ENCODE assay signal across 28 cellular contexts in the genomic region with DNA sequence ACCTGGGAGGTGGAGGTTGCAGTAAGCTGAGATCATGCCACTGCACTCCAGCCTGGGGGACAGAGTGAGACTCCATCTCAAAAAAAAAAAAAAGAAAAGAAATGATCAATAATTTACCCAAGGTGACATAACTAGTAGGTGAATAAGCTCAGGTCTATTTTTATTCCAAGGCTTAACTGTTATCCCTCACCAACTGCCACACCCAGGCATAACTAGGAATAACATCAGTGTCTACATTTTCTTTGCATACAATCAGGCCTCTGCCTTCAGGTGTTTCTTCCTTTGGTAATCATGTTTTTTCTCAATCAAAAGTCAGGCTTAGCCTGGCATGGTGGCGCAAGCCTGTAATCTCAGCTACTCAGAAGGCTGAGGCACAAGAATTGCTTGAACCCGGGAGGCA.
"Had no signal": no experiment of that assay in that cellular context is flagged by ENCODE, and none has a peak within 500 bp of the region (broad histone marks: within the 10 kb centered on the region; RNA-seq: fewer than 3 reads in every experiment).

No MANE protein-coding gene starts in this region.

- H3K9me3 Mint-ChIP-seq: activated CD4-positive, alpha-beta T cell treated with anti-CD3 and anti-CD28 coated beads, Interleukin-2, amount 10 ng/mL, durations not matched to agents 24 days and 14 days; activated CD8-positive, alpha-beta T cell treated with anti-CD3 and anti-CD28 coated beads for 36 hours; activated naive CD4-positive, alpha-beta T cell treated with anti-CD3 and anti-CD28 coated beads, Interleukin-2, amount 50 U/mL, for 72 hours; activated T-cell treated with anti-CD3 and anti-CD28 coated beads, Interleukin-2, amount 50 U/mL, for 24 hours; activated T-helper 2 cell treated with anti-CD3 and anti-CD28 coated beads, Interferon-gamma antibody, Interleukin-2, Interleukin-4, amounts not matched to agents 10 μg/mL and 5 μg/mL and 100 μg/mL, durations not matched to agents 14 hours and 24 hours and 36 hours had no signal

- ATAC-seq: activated CD8-positive, alpha-beta T cell treated with anti-CD3 and anti-CD28 coated beads for 36 hours; activated naive CD4-positive, alpha-beta T cell treated with anti-CD3 and anti-CD28 coated beads, Interleukin-2, amount 50 U/mL, for 72 hours; body of pancreas; PC-3 had no signal

- H3K36me3 Mint-ChIP-seq: activated naive CD4-positive, alpha-beta T cell treated with anti-CD3 and anti-CD28 coated beads, Interleukin-2, amount 50 U/mL, for 72 hours had no signal

- H3K4me1 ChIP-seq: body of pancreas, breast epithelium, Peyer's patch had no signal

- H3K27ac Mint-ChIP-seq: activated CD4-positive, alpha-beta T cell treated with anti-CD3 and anti-CD28 coated beads, Interleukin-2, amount 10 ng/mL, durations not matched to agents 24 days and 14 days; activated CD8-positive, alpha-beta T cell treated with anti-CD3 and anti-CD28 coated beads for 36 hours; activated naive CD4-positive, alpha-beta T cell treated with anti-CD3 and anti-CD28 coated beads, Interleukin-2, amount 50 U/mL, for 72 hours; activated T-cell treated with anti-CD3 and anti-CD28 coated beads, Interleukin-2, amount 50 U/mL, for 24 hours; activated T-helper 2 cell treated with anti-CD3 and anti-CD28 coated beads, Interferon-gamma antibody, Interleukin-2, Interleukin-4, amounts not matched to agents 10 μg/mL and 5 μg/mL and 100 μg/mL, durations not matched to agents 14 hours and 24 hours and 36 hours had no signal

- H3K36me3 ChIP-seq: adrenal gland, breast epithelium, Peyer's patch had no signal

- H3K27ac ChIP-seq: adrenal gland, body of pancreas, breast epithelium, KMS-11, Peyer's patch had no signal

- H3K9me3 ChIP-seq: adrenal gland, body of pancreas, breast epithelium, Peyer's patch had no signal

- H3K4me3 Mint-ChIP-seq: activated CD4-positive, alpha-beta T cell treated with anti-CD3 and anti-CD28 coated beads, Interleukin-2, amount 10 ng/mL, durations not matched to agents 24 days and 14 days; activated CD8-positive, alpha-beta T cell treated with anti-CD3 and anti-CD28 coated beads for 36 hours; activated T-cell treated with anti-CD3 and anti-CD28 coated beads, Interleukin-2, amount 50 U/mL, for 24 hours had no signal

- DNase-seq: activated CD4-positive, alpha-beta T cell treated with anti-CD3 and anti-CD28 coated beads, Interleukin-2, amount 10 ng/mL, durations not matched to agents 24 days and 14 days; activated CD4-positive, alpha-beta T cell treated with anti-CD3 and anti-CD28 coated beads, Interleukin-2, amount 50 U/mL, for 4 hours; activated CD8-positive, alpha-beta T cell treated with anti-CD3 and anti-CD28 coated beads for 36 hours; activated gamma-delta T cell; activated naive CD4-positive, alpha-beta T cell treated with Interleukin-2 at 50 U/mL for 16 hours; activated T-cell treated with anti-CD3 and anti-CD28 coated beads, Interleukin-2, amount 50 U/mL, for 24 hours; adrenal gland; body of pancreas; MM.1S; MV-4-11; NCI-H1092; NCI-H1436 treated with DMSO at 0.1 percent for 48 hours; NCI-H1694 treated with DMSO at 0.1 percent for 48 hours; NCI-H2029; NCI-H345; NCI-H524 treated with DMSO at 0.1 percent for 48 hours; NCI-H748 treated with DMSO at 0.1 percent for 48 hours; NK-92 treated with Interleukin-12 subunit alpha and Interleukin-12 subunit beta, amount 100 ng/mL, for 24 hours; PC-3; Peyer's patch; RPMI8226; SW 1271; T-helper 1 cell; T1000 had no signal

- H3K27me3 ChIP-seq: adrenal gland, body of pancreas, breast epithelium, Peyer's patch had no signal

- H3K4me3 ChIP-seq: adrenal gland, body of pancreas, breast epithelium, Peyer's patch had no signal

- H3K27me3 Mint-ChIP-seq: activated CD4-positive, alpha-beta T cell treated with anti-CD3 and anti-CD28 coated beads, Interleukin-2, amount 10 ng/mL, durations not matched to agents 24 days and 14 days; activated CD8-positive, alpha-beta T cell treated with anti-CD3 and anti-CD28 coated beads for 36 hours; activated T-cell treated with anti-CD3 and anti-CD28 coated beads, Interleukin-2, amount 50 U/mL, for 24 hours had no signal
